Comparison of ENCODE assay signal across 10 cellular contexts in genomic region chr1:26015358-26015757, GRCh38. TPM values are rescaled to one million over a fixed set of nuclear protein-coding genes. Genes with fewer than 3 reads are reported as not detected.
DNase-seq lines count a peak whose midpoint lies in the region; ATAC-seq and TF ChIP-seq lines count a peak whose summit lies in the region.
"Had no signal": no experiment of that assay in that cellular context is flagged by ENCODE, and none has a peak within 500 bp of the region (broad histone marks: within the 10 kb centered on the region; RNA-seq: fewer than 3 reads in every experiment).

No MANE protein-coding gene starts in this region.

- ATAC-seq in GM18861 (IDR thresholded peaks at IDR 0.05; ENCODE audit: unreplicated experiment) (no peak), HG03442 (IDR thresholded peaks at IDR 0.05; ENCODE audit: unreplicated experiment) (no peak)

- no peaks in the 10 kb centered on the region for H3K36me3 Mint-ChIP-seq in T-helper 2 cell treated with Interferon-gamma antibody and Interleukin-4, amounts not matched to agents 5 μg/mL and 100 μg/mL, for 36 hours (ENCODE audit: low read depth)

- no peaks in the 10 kb centered on the region for H3K9me3 ChIP-seq in spleen
- H3K9me3 ChIP-seq: Peyer's patch, suprapubic skin had no signal

- no peaks in the 10 kb centered on the region for H3K36me3 ChIP-seq in spleen
- H3K36me3 ChIP-seq: Peyer's patch, suprapubic skin had no signal

- WGBS in spleen, 5 donors = 33 to 72% (median 45%) methylated on average over 2 of the region's 2 CpGs

- no peak for TF ChIP-seq POLR2A in spleen (IDR thresholded peaks at IDR 0.05)

- POLR2A ChIA-PET in RWPE1 (lab: Yijun Ruan, JAX; ENCODE audit: low non-redundant PET) = no interaction called here

- peaks cover 7% of the 10 kb centered on the region for H3K4me1 Mint-ChIP-seq in T-helper 2 cell treated with Interferon-gamma antibody and Interleukin-4, amounts not matched to agents 5 μg/mL and 100 μg/mL, for 36 hours (ENCODE audit: low read depth)

- H3K9me3 Mint-ChIP-seq in T-helper 2 cell treated with Interferon-gamma antibody and Interleukin-4, amounts not matched to agents 5 μg/mL and 100 μg/mL, for 36 hours = no peaks in the 10 kb centered on the region

- H3K27ac ChIP-seq in HL-60 (replicated peaks) = no peak overlapping the region
- peak overlapping the region; percentile 14; the same call in 1 of the 2 replicates for H3K27ac ChIP-seq in RWPE1
- H3K27ac ChIP-seq in spleen = peak overlapping the region in 7 of 8 donors; percentile 1 to 72 (median 68)
- H3K27ac ChIP-seq: Peyer's patch, suprapubic skin had no signal

- DNase-seq in HL-60 (ENCODE audit: low read depth in 1 of 2, low spot score in 1 of 2) (peak; percentile 89 to 97), RWPE1 (ENCODE audit: low spot score) (no peak), fibroblast of the aortic adventitia (ENCODE audit: low read depth) (peak; percentile 73), spleen (peak; percentile 44)
- DNase-seq in T-helper 2 cell treated with Interferon-gamma antibody and Interleukin-4, amounts not matched to agents 5 μg/mL and 100 μg/mL, for 36 hours (ENCODE audit: low spot score) = no peak
- DNase-seq: anterior cingulate cortex had no signal

- no peak for TF ChIP-seq CTCF in HL-60 (IDR thresholded peaks at IDR 0.05; ENCODE audit: insufficient read depth, low read length)
- no peak for TF ChIP-seq CTCF in RWPE1 (conservative IDR thresholded peaks at IDR 0.05; ENCODE audit: low read depth)
- TF ChIP-seq CTCF in fibroblast of the aortic adventitia (IDR thresholded peaks at IDR 0.05; ENCODE audit: insufficient read depth, low read length) = no peak
- TF ChIP-seq CTCF in spleen (IDR thresholded peaks at IDR 0.05 in 8 of 11, conservative IDR thresholded peaks at IDR 0.05 in 3 of 11) = no peak

- intact Hi-C loops in spleen (cut with DNase I; ENCODE audit: low total_unique reads) = no loop called here

- CTCF ChIA-PET in RWPE1 (lab: Yijun Ruan, JAX) = interaction anchor here (0.6 kb wide), 1 partner anchor 55 kb away, joined by 4 read pairs; no protein-coding TSS in a partner anchor

- H3K4me3 ChIP-seq in HL-60 (replicated peaks; ENCODE audit: insufficient read depth, low read length) = no peak overlapping the region
- H3K4me3 ChIP-seq in fibroblast of the aortic adventitia (ENCODE audit: low read depth, low read length) = no peak overlapping the region
- no peak overlapping the region for H3K4me3 ChIP-seq in spleen
- H3K4me3 ChIP-seq: Peyer's patch, suprapubic skin had no signal

- H3K27me3 Mint-ChIP-seq in T-helper 2 cell treated with Interferon-gamma antibody and Interleukin-4, amounts not matched to agents 5 μg/mL and 100 μg/mL, for 36 hours (ENCODE audit: low read depth) = peaks cover 3% of the 10 kb centered on the region

- no peak overlapping the region for H3K27ac Mint-ChIP-seq in T-helper 2 cell treated with Interferon-gamma antibody and Interleukin-4, amounts not matched to agents 5 μg/mL and 100 μg/mL, for 36 hours

- peaks cover 4 to 55% (median 38%) of the 10 kb centered on the region in 6 donors for H3K4me1 ChIP-seq in spleen
- H3K4me1 ChIP-seq: Peyer's patch had no signal

- no peaks in the 10 kb centered on the region for H3K27me3 ChIP-seq in HL-60 (ENCODE audit: insufficient read depth, poor library complexity, severe bottlenecking)
- H3K27me3 ChIP-seq in spleen (replicated peaks in 1 of 7) = no peaks in the 10 kb centered on the region
- H3K27me3 ChIP-seq: Peyer's patch, suprapubic skin had no signal

- no peak overlapping the region for H3K4me3 Mint-ChIP-seq in T-helper 2 cell treated with Interferon-gamma antibody and Interleukin-4, amounts not matched to agents 5 μg/mL and 100 μg/mL, for 36 hours

RNA-seq across cellular contexts. Expression of gene EXTL1, which starts 6.2 kb away (rescaled TPM):
- total RNA-seq in fibroblast of the aortic adventitia (ENCODE audit: low replicate concordance) (0.18 and 0.74 TPM in 2 replicates), spleen (1 to 10 TPM; 2.3 to 8.6 (median 4.9) TPM)
- polyA plus RNA-seq in spleen = 1 to 10 TPM in 1 of 3 donors, under 1 TPM in 2; 0.30 to 3.6 (median 0.63) TPM
- total RNA-seq: Peyer's patch had no signal

RNA-seq across cellular contexts. Expression of gene PAFAH2, which starts 17.5 kb away (rescaled TPM):
- 8.7 and 9.8 TPM in 2 replicates for total RNA-seq in fibroblast of the aortic adventitia (ENCODE audit: low replicate concordance)
- 10 to 100 TPM; 12.9 to 19.7 (median 13.9) TPM for total RNA-seq in spleen
- polyA plus RNA-seq in spleen = 1 to 10 TPM; 3.9 to 5.3 (median 4.7) TPM

RNA-seq across cellular contexts. Expression of gene SLC30A2, which starts 30.6 kb away (rescaled TPM):
- not detected in 2 replicates for total RNA-seq in fibroblast of the aortic adventitia (ENCODE audit: low replicate concordance)
- total RNA-seq in spleen = not detected
- polyA plus RNA-seq in spleen = not detected

RNA-seq across cellular contexts. Expression of gene TRIM63, which starts 52.1 kb away (rescaled TPM):
- total RNA-seq in fibroblast of the aortic adventitia (ENCODE audit: low replicate concordance) (0.09 and 1.5 TPM in 2 replicates), spleen (under 1 TPM in 2 of 7 donors, not detected in 5; 0.19 to 0.61 TPM)
- polyA plus RNA-seq in spleen = under 1 TPM; 0.13 to 0.33 (median 0.30) TPM

Comparison
In these comparisons a context has a peak if more than half of its experiments do, and no peak if none do; other contexts are left out.
1. DNase-seq: peak in HL-60 (2 of 2), fibroblast of the aortic adventitia (single experiment) and spleen (single experiment); none in RWPE1 (single experiment) and T-helper 2 cell treated with Interferon-gamma antibody and Interleukin-4, amounts not matched to agents 5 μg/mL and 100 μg/mL, for 36 hours (single experiment).